In the genomic region with DNA sequence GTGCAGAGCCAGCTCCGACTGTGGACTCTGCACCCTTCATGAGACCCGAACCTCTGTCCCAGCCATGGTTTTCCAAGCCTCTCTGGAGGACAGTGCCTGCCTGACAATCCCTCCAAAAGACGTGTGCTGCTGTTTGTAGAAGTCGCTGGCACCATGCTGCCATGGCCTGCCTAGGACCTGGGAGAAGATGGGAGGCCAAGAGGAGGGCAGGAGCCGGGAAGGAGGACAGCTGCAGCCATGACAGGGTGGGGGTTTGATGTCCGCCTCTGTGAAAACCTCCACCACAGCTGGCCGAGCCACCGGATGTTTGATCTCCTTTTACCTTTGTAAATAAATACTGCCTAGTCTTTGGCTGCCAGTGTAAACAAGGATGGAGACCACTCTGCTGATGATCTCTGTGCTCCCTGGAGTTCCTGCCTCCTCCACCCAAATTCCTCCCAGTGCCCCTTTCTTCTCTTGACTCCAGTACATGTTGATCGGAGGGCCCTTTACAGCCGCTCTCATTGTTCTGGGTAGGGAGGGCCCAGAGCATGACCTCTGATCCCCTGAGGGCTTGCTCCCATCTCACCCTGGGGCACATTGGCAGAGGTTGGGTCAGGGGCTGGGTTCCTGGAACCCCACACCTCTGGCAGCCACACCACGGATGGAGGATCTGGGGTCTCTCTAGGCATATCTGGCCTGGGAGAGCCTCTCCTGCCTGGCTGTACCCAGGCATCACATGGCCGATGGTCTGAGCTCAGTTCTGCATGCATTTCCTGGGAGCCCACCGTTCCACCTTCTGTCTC, we compare ENCODE assay signal across 1 cellular context.
TF ChIP-seq lines count a peak whose summit lies in the region.

No MANE protein-coding gene starts in this region.

TF ChIP-seq in HepG2, 621 proteins besides CTCF, POLR2A, EP300 and RAD21 (continued from another document and continues in another):
- TF ChIP-seq, protein P1, sequence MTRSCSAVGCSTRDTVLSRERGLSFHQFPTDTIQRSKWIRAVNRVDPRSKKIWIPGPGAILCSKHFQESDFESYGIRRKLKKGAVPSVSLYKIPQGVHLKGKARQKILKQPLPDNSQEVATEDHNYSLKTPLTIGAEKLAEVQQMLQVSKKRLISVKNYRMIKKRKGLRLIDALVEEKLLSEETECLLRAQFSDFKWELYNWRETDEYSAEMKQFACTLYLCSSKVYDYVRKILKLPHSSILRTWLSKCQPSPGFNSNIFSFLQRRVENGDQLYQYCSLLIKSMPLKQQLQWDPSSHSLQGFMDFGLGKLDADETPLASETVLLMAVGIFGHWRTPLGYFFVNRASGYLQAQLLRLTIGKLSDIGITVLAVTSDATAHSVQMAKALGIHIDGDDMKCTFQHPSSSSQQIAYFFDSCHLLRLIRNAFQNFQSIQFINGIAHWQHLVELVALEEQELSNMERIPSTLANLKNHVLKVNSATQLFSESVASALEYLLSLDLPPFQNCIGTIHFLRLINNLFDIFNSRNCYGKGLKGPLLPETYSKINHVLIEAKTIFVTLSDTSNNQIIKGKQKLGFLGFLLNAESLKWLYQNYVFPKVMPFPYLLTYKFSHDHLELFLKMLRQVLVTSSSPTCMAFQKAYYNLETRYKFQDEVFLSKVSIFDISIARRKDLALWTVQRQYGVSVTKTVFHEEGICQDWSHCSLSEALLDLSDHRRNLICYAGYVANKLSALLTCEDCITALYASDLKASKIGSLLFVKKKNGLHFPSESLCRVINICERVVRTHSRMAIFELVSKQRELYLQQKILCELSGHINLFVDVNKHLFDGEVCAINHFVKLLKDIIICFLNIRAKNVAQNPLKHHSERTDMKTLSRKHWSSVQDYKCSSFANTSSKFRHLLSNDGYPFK (CRISPR knock-in tag; IDR thresholded peaks at IDR 0.05; ENCODE audit: borderline replicate concordance) = peak; percentile 67; the same call in 1 of the 2 replicates
- TF ChIP-seq, protein P2, sequence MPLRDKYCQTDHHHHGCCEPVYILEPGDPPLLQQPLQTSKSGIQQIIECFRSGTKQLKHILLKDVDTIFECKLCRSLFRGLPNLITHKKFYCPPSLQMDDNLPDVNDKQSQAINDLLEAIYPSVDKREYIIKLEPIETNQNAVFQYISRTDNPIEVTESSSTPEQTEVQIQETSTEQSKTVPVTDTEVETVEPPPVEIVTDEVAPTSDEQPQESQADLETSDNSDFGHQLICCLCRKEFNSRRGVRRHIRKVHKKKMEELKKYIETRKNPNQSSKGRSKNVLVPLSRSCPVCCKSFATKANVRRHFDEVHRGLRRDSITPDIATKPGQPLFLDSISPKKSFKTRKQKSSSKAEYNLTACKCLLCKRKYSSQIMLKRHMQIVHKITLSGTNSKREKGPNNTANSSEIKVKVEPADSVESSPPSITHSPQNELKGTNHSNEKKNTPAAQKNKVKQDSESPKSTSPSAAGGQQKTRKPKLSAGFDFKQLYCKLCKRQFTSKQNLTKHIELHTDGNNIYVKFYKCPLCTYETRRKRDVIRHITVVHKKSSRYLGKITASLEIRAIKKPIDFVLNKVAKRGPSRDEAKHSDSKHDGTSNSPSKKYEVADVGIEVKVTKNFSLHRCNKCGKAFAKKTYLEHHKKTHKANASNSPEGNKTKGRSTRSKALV (CRISPR knock-in tag; IDR thresholded peaks at IDR 0.05) = 0 out of 2 replicates have a peak, but pooled peaks have one; percentile 40
- TF ChIP-seq MIER2 (CRISPR knock-in tag; IDR thresholded peaks at IDR 0.05) (no peak), SIX4 (CRISPR knock-in tag; IDR thresholded peaks at IDR 0.05) (peak; percentile 80), TCF7 (IDR thresholded peaks at IDR 0.05; ENCODE audit: low read depth) (peak; percentile 68; the same call in 1 of the 2 replicates), YY1 (IDR thresholded peaks at IDR 0.05; ENCODE audit: insufficient read depth, insufficient replicate concordance, low read depth, low read length) (peak; percentile 55), MEF2D (CRISPR knock-in tag; IDR thresholded peaks at IDR 0.05) (0 out of 2 replicates have a peak, but pooled peaks have one; percentile 24), ZSCAN20 (CRISPR knock-in tag; IDR thresholded peaks at IDR 0.05; ENCODE audit: borderline replicate concordance) (peak; percentile 53; the same call in 1 of the 2 replicates), SIX1 (CRISPR knock-in tag; IDR thresholded peaks at IDR 0.05; ENCODE audit: borderline replicate concordance) (peak; percentile 80; the same call in 1 of the 2 replicates), FOXK2 (IDR thresholded peaks at IDR 0.05) (peak; percentile 52; the same call in 1 of the 2 replicates), ZMYM3 (CRISPR knock-in tag; IDR thresholded peaks at IDR 0.05) (peak; percentile 87; the same call in 1 of the 2 replicates), RCOR2 (CRISPR knock-in tag; IDR thresholded peaks at IDR 0.05) (peak; percentile 79; the same call in 1 of the 2 replicates), MAZ (IDR thresholded peaks at IDR 0.05; ENCODE audit: borderline replicate concordance, low read depth, low read length) (no peak), MAZ (CRISPR knock-in tag; IDR thresholded peaks at IDR 0.05; ENCODE audit: low read depth) (no peak), ZFP37 (CRISPR knock-in tag; IDR thresholded peaks at IDR 0.05; ENCODE audit: borderline replicate concordance) (peak; percentile 85; the same call in 1 of the 2 replicates), ZBTB38 (CRISPR knock-in tag; IDR thresholded peaks at IDR 0.05) (0 out of 2 replicates have a peak, but pooled peaks have one; percentile 63), NFE2 (CRISPR knock-in tag; IDR thresholded peaks at IDR 0.05) (no peak), GABPB1 (CRISPR knock-in tag; IDR thresholded peaks at IDR 0.05) (peak; percentile 61), ISL2 (CRISPR knock-in tag; IDR thresholded peaks at IDR 0.05) (peak; percentile 60), EZH2 (conservative IDR thresholded peaks at IDR 0.05; ENCODE audit: low read depth, low read length) (no peak), HHEX (CRISPR knock-in tag; IDR thresholded peaks at IDR 0.05) (0 out of 2 replicates have a peak, but pooled peaks have one; percentile 31), NR2F1 (CRISPR knock-in tag; IDR thresholded peaks at IDR 0.05) (peak in 1 of 2 experiments; percentile 22; a peak in 1 of 4 replicates), ZNF44 (CRISPR knock-in tag; IDR thresholded peaks at IDR 0.05) (no peak), ZSCAN31 (CRISPR knock-in tag; IDR thresholded peaks at IDR 0.05; ENCODE audit: low read depth) (0 out of 2 replicates have a peak, but pooled peaks have one; percentile 20)
- TF ChIP-seq, protein P3, sequence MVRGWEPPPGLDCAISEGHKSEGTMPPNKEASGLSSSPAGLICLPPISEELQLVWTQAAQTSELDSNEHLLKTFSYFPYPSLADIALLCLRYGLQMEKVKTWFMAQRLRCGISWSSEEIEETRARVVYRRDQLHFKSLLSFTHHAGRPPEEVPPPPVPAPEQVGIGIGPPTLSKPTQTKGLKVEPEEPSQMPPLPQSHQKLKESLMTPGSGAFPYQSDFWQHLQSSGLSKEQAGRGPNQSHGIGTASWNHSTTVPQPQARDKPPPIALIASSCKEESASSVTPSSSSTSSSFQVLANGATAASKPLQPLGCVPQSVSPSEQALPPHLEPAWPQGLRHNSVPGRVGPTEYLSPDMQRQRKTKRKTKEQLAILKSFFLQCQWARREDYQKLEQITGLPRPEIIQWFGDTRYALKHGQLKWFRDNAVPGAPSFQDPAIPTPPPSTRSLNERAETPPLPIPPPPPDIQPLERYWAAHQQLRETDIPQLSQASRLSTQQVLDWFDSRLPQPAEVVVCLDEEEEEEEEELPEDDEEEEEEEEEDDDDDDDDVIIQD (CRISPR knock-in tag; IDR thresholded peaks at IDR 0.05; ENCODE audit: low read depth) = 0 out of 2 replicates have a peak, but pooled peaks have one; percentile 15
- TF ChIP-seq, protein P4, sequence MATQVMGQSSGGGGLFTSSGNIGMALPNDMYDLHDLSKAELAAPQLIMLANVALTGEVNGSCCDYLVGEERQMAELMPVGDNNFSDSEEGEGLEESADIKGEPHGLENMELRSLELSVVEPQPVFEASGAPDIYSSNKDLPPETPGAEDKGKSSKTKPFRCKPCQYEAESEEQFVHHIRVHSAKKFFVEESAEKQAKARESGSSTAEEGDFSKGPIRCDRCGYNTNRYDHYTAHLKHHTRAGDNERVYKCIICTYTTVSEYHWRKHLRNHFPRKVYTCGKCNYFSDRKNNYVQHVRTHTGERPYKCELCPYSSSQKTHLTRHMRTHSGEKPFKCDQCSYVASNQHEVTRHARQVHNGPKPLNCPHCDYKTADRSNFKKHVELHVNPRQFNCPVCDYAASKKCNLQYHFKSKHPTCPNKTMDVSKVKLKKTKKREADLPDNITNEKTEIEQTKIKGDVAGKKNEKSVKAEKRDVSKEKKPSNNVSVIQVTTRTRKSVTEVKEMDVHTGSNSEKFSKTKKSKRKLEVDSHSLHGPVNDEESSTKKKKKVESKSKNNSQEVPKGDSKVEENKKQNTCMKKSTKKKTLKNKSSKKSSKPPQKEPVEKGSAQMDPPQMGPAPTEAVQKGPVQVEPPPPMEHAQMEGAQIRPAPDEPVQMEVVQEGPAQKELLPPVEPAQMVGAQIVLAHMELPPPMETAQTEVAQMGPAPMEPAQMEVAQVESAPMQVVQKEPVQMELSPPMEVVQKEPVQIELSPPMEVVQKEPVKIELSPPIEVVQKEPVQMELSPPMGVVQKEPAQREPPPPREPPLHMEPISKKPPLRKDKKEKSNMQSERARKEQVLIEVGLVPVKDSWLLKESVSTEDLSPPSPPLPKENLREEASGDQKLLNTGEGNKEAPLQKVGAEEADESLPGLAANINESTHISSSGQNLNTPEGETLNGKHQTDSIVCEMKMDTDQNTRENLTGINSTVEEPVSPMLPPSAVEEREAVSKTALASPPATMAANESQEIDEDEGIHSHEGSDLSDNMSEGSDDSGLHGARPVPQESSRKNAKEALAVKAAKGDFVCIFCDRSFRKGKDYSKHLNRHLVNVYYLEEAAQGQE (IDR thresholded peaks at IDR 0.05; ENCODE audit: borderline replicate concordance in 1 of 2, low read depth in 1 of 2, low read length in 2 of 2) = peak in 1 of 2 experiments; percentile 28; a peak in 1 of 4 replicates
- TF ChIP-seq, protein P5, sequence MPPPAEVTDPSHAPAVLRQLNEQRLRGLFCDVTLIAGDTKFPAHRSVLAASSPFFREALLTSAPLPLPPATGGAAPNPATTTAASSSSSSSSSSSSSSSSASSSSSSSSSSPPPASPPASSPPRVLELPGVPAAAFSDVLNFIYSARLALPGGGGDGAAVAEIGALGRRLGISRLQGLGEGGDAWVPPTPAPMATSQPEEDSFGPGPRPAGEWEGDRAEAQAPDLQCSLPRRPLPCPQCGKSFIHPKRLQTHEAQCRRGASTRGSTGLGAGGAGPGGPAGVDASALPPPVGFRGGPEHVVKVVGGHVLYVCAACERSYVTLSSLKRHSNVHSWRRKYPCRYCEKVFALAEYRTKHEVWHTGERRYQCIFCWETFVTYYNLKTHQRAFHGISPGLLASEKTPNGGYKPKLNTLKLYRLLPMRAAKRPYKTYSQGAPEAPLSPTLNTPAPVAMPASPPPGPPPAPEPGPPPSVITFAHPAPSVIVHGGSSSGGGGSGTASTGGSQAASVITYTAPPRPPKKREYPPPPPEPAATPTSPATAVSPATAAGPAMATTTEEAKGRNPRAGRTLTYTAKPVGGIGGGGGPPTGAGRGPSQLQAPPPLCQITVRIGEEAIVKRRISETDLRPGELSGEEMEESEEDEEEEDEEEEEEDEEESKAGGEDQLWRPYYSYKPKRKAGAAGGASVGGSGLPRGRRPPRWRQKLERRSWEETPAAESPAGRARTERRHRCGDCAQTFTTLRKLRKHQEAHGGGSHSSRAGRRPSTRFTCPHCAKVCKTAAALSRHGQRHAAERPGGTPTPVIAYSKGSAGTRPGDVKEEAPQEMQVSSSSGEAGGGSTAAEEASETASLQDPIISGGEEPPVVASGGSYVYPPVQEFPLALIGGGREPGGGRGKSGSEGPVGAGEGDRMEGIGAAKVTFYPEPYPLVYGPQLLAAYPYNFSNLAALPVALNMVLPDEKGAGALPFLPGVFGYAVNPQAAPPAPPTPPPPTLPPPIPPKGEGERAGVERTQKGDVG (CRISPR knock-in tag; IDR thresholded peaks at IDR 0.05; ENCODE audit: borderline replicate concordance) = 0 out of 2 replicates have a peak, but pooled peaks have one; percentile 46
- TF ChIP-seq, protein P6, sequence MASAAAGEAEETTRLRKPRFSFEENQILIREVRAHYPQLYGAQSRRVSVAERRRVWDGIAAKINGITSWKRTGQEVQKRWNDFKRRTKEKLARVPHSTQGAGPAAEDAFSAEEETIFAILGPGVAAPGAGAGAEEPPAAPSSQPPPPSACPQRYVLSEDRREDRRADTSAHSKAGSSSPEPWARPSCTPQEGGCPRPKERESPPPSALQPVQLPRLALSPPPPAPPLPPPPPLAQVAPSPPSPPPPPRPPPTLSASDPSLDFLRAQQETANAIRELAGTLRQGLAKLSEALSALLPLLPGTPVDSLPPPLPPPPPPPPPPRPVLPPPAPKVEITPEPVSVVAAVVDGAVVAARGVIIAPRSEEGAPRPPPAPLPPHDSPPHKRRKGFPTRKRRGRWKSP (CRISPR knock-in tag; IDR thresholded peaks at IDR 0.05) = 0 out of 2 replicates have a peak, but pooled peaks have one; percentile 47
- TF ChIP-seq, protein P7, sequence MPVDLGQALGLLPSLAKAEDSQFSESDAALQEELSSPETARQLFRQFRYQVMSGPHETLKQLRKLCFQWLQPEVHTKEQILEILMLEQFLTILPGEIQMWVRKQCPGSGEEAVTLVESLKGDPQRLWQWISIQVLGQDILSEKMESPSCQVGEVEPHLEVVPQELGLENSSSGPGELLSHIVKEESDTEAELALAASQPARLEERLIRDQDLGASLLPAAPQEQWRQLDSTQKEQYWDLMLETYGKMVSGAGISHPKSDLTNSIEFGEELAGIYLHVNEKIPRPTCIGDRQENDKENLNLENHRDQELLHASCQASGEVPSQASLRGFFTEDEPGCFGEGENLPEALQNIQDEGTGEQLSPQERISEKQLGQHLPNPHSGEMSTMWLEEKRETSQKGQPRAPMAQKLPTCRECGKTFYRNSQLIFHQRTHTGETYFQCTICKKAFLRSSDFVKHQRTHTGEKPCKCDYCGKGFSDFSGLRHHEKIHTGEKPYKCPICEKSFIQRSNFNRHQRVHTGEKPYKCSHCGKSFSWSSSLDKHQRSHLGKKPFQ (CRISPR knock-in tag; IDR thresholded peaks at IDR 0.05; ENCODE audit: insufficient replicate concordance) = peak; percentile 28
- TF ChIP-seq, protein P8, sequence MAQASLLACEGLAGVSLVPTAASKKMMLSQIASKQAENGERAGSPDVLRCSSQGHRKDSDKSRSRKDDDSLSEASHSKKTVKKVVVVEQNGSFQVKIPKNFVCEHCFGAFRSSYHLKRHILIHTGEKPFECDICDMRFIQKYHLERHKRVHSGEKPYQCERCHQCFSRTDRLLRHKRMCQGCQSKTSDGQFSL (CRISPR knock-in tag; IDR thresholded peaks at IDR 0.05) = 0 out of 2 replicates have a peak, but pooled peaks have one; percentile 47
- TF ChIP-seq, protein P9, sequence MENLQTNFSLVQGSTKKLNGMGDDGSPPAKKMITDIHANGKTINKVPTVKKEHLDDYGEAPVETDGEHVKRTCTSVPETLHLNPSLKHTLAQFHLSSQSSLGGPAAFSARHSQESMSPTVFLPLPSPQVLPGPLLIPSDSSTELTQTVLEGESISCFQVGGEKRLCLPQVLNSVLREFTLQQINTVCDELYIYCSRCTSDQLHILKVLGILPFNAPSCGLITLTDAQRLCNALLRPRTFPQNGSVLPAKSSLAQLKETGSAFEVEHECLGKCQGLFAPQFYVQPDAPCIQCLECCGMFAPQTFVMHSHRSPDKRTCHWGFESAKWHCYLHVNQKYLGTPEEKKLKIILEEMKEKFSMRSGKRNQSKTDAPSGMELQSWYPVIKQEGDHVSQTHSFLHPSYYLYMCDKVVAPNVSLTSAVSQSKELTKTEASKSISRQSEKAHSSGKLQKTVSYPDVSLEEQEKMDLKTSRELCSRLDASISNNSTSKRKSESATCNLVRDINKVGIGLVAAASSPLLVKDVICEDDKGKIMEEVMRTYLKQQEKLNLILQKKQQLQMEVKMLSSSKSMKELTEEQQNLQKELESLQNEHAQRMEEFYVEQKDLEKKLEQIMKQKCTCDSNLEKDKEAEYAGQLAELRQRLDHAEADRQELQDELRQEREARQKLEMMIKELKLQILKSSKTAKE (CRISPR knock-in tag; IDR thresholded peaks at IDR 0.05; ENCODE audit: borderline replicate concordance) = 0 out of 2 replicates have a peak, but pooled peaks have one; percentile 29
